31 cellular contexts compared by ENCODE assay signal in genomic region chr9:95225016-95225745, GRCh38.
A peak's percentile ranks its signal among the peaks of the same experiment; 100 is the strongest.
DNase-seq lines count a peak whose midpoint lies in the region; ATAC-seq, FAIRE-seq and TF ChIP-seq lines count a peak whose summit lies in the region.
"Had no signal": no experiment of that assay in that cellular context is flagged by ENCODE, and none has a peak within 500 bp of the region (broad histone marks: within the 10 kb centered on the region; RNA-seq: fewer than 3 reads in every experiment).

No MANE protein-coding gene starts in this region.

- H3K27me3 Mint-ChIP-seq in nephron (ENCODE audit: low read depth), result no peaks in the 10 kb centered on the region
- no peaks in the 10 kb centered on the region for H3K27me3 Mint-ChIP-seq in CD4-positive, alpha-beta memory T cell
- H3K27me3 Mint-ChIP-seq: activated CD8-positive, alpha-beta T cell treated with anti-CD3 and anti-CD28 coated beads for 36 hours; activated naive CD4-positive, alpha-beta T cell treated with anti-CD3 and anti-CD28 coated beads, Interleukin-2, amount 10 ng/mL, durations not matched to agents 7 days and 5 days; CD4-positive, CD25-positive, alpha-beta regulatory T cell; IgD-negative memory B cell had no signal

- peak overlapping the region in 2 of 3 experiments; percentile 75 to 86 for H3K27ac Mint-ChIP-seq in nephron
- no peak overlapping the region for H3K27ac Mint-ChIP-seq in CD4-positive, alpha-beta memory T cell
- H3K27ac Mint-ChIP-seq: activated CD8-positive, alpha-beta T cell treated with anti-CD3 and anti-CD28 coated beads for 36 hours; activated naive CD4-positive, alpha-beta T cell treated with anti-CD3 and anti-CD28 coated beads, Interleukin-2, amount 10 ng/mL, durations not matched to agents 7 days and 5 days; CD4-positive, CD25-positive, alpha-beta regulatory T cell; IgD-negative memory B cell had no signal

- H3K27ac ChIP-seq in A549 (peak overlapping the region in 1 of 2 experiments; percentile 14; a peak in 2 of 6 replicates), SK-N-SH (ENCODE audit: low read depth in 2 of 2, low read length in 1 of 2) (peak overlapping the region in 1 of 2 experiments; percentile 58; a peak in 2 of 4 replicates), hepatocyte (peak overlapping the region; percentile 88)
- H3K27ac ChIP-seq in CD4-positive, alpha-beta memory T cell (ENCODE audit: low read depth, low read length), result no peak overlapping the region
- H3K27ac ChIP-seq: adrenal gland, body of pancreas, dorsolateral prefrontal cortex, esophagus squamous epithelium, psoas muscle, transverse colon had no signal

- H3K4me2 ChIP-seq in A549, result peak overlapping the region; percentile 42
- H3K4me2 ChIP-seq in SK-N-SH, result no peak overlapping the region
- peak overlapping the region; percentile 64 for H3K4me2 ChIP-seq in hepatocyte

- H4K20me1 ChIP-seq in SK-N-SH (ENCODE audit: insufficient read depth) (no peaks in the 10 kb centered on the region), hepatocyte (ENCODE audit: insufficient read depth, poor library complexity, severe bottlenecking) (no peaks in the 10 kb centered on the region)

- intact Hi-C loops in CD4-positive, alpha-beta memory T cell (cut with micrococcal nuclease), result no loop called here

- no peaks in the 10 kb centered on the region for H3K9me3 Mint-ChIP-seq in nephron
- no peaks in the 10 kb centered on the region for H3K9me3 Mint-ChIP-seq in CD4-positive, alpha-beta memory T cell
- H3K9me3 Mint-ChIP-seq: activated CD8-positive, alpha-beta T cell treated with anti-CD3 and anti-CD28 coated beads for 36 hours; activated naive CD4-positive, alpha-beta T cell treated with anti-CD3 and anti-CD28 coated beads, Interleukin-2, amount 10 ng/mL, durations not matched to agents 7 days and 5 days; H9; IgD-negative memory B cell had no signal

- H3K9me2 ChIP-seq in SK-N-SH (no peaks in the 10 kb centered on the region), hepatocyte (replicated peaks; ENCODE audit: insufficient read depth) (no peaks in the 10 kb centered on the region)

- peak; percentile 63 for FAIRE-seq in A549 (lab: Jason Lieb, UNC)

- H3K36me3 ChIP-seq in SK-N-SH (replicated peaks in 1 of 2; ENCODE audit: control insufficient read depth in 1 of 2, insufficient read depth in 2 of 2, low read length in 1 of 2), result peaks cover 0 to 3% of the 10 kb centered on the region in 2 experiments
- H3K36me3 ChIP-seq in hepatocyte (replicated peaks; ENCODE audit: insufficient read depth, low read depth), result no peaks in the 10 kb centered on the region
- H3K36me3 ChIP-seq in CD4-positive, alpha-beta memory T cell (ENCODE audit: insufficient read depth, low read length), result no peaks in the 10 kb centered on the region
- H3K36me3 ChIP-seq: adrenal gland, esophagus squamous epithelium, transverse colon had no signal

- peak in 1 of 2 experiments; percentile 27 for DNase-seq in A549 (ENCODE audit: low read depth in 1 of 2, low spot score in 1 of 2)
- DNase-seq in SK-N-SH, result peak; percentile 61
- DNase-seq in hepatocyte (ENCODE audit: low spot score), result peak; percentile 23
- DNase-seq in DMS153 (lab: John Stamatoyannopoulos, UW), result no peak
- DNase-seq in CD4-positive, alpha-beta memory T cell, result no peak
- no peak for DNase-seq in superior temporal gyrus (ENCODE audit: extremely low spot score)
- DNase-seq: activated CD8-positive, alpha-beta T cell treated with anti-CD3 and anti-CD28 coated beads for 36 hours; activated naive CD4-positive, alpha-beta T cell treated with anti-CD3 and anti-CD28 coated beads, Interleukin-2, amount 10 ng/mL, durations not matched to agents 7 days and 5 days; adrenal gland; AML-193; body of pancreas; CD4-positive, CD25-positive, alpha-beta regulatory T cell; dorsolateral prefrontal cortex; EL; esophagus squamous epithelium; H9; hippocampal formation; left cardiac atrium; MV-4-11; NCI-H1436 treated with DMSO at 0.1 percent for 48 hours; NCI-H345; NCI-H69; psoas muscle; Right ventricle myocardium superior; stimulated activated CD4-positive, alpha-beta T cell treated with anti-CD3 and anti-CD28 coated beads, Interleukin-15, amount 100 ng/mL, for 24 hours; stimulated activated CD4-positive, alpha-beta T cell treated with anti-CD3 and anti-CD28 coated beads, Interleukin-4, amount 100 ng/mL, for 4 hours; transverse colon had no signal

- H3K36me3 Mint-ChIP-seq in nephron (ENCODE audit: low read depth), result peaks cover 6% of the 10 kb centered on the region
- peaks cover 1 to 5% of the 10 kb centered on the region in 2 donors for H3K36me3 Mint-ChIP-seq in CD4-positive, alpha-beta memory T cell
- H3K36me3 Mint-ChIP-seq: CD4-positive, CD25-positive, alpha-beta regulatory T cell had no signal

- no peak overlapping the region for H3K4me3 Mint-ChIP-seq in nephron
- no peak overlapping the region for H3K4me3 Mint-ChIP-seq in CD4-positive, alpha-beta memory T cell
- H3K4me3 Mint-ChIP-seq: activated CD8-positive, alpha-beta T cell treated with anti-CD3 and anti-CD28 coated beads for 36 hours; activated naive CD4-positive, alpha-beta T cell treated with anti-CD3 and anti-CD28 coated beads, Interleukin-2, amount 10 ng/mL, durations not matched to agents 7 days and 5 days; CD4-positive, CD25-positive, alpha-beta regulatory T cell; H9; IgD-negative memory B cell had no signal

- no peaks in the 10 kb centered on the region for H3F3A ChIP-seq in SK-N-SH (replicated peaks; ENCODE audit: insufficient read depth)

- H3K4me1 ChIP-seq in A549 (peaks cover 25% of the 10 kb centered on the region), SK-N-SH (ENCODE audit: control insufficient read depth in 1 of 2, insufficient read depth in 2 of 2, low read depth in 1 of 2, low read length in 1 of 2) (peaks cover 0 to 12% of the 10 kb centered on the region in 2 experiments; a peak in 2 of 4 replicates), hepatocyte (ENCODE audit: insufficient read depth) (peaks cover 20% of the 10 kb centered on the region)
- H3K4me1 ChIP-seq in CD4-positive, alpha-beta memory T cell (ENCODE audit: insufficient read depth, low read length), result no peaks in the 10 kb centered on the region
- H3K4me1 ChIP-seq: adrenal gland, body of pancreas, esophagus squamous epithelium, psoas muscle had no signal

- ATAC-seq in A549 (peak in 1 of 2 experiments; percentile 52; a peak in 1 of 6 replicates), HG02642 (IDR thresholded peaks at IDR 0.05; ENCODE audit: poor library complexity, unreplicated experiment) (no peak)
- ATAC-seq: activated CD8-positive, alpha-beta T cell treated with anti-CD3 and anti-CD28 coated beads for 36 hours; body of pancreas; left cardiac atrium; Panc1; psoas muscle had no signal

- H3K9ac ChIP-seq in SK-N-SH, result no peak overlapping the region

- WGBS in A549 (ENCODE audit: missing lambda C conversion rate), result 35% methylated on average over 5 of the region's 5 CpGs
- WGBS in SK-N-SH (ENCODE audit: low lambda C conversion rate), result 67% methylated on average over 5 of the region's 5 CpGs
- WGBS in hepatocyte (ENCODE audit: low lambda C conversion rate, missing lambda C conversion rate), result 17% methylated on average over 5 of the region's 5 CpGs

- TF ChIP-seq EP300 in A549 (IDR thresholded peaks at IDR 0.05), result no peak
- TF ChIP-seq EP300 in SK-N-SH (IDR thresholded peaks at IDR 0.05; ENCODE audit: borderline replicate concordance in 1 of 2, low read depth in 1 of 2, low read length in 1 of 2), result peak in 1 of 2 experiments; percentile 22; a peak in 1 of 4 replicates

- no peak overlapping the region for H2AFZ ChIP-seq in SK-N-SH (ENCODE audit: low read depth)
- peak overlapping the region; percentile 5 for H2AFZ ChIP-seq in hepatocyte

- H3K4me3 ChIP-seq in A549 (no peak overlapping the region), SK-N-SH (ENCODE audit: low read depth in 2 of 2, low read length in 1 of 2) (no peak overlapping the region), hepatocyte (no peak overlapping the region)
- H3K4me3 ChIP-seq in CD4-positive, alpha-beta memory T cell (ENCODE audit: low read length in 2 of 2), result no peak overlapping the region
- H3K4me3 ChIP-seq: adrenal gland, body of pancreas, dorsolateral prefrontal cortex, esophagus squamous epithelium, psoas muscle, transverse colon had no signal

- peaks cover 14% of the 10 kb centered on the region for H3K4me1 Mint-ChIP-seq in nephron
- peaks cover 0 to 2% (median 0%) of the 10 kb centered on the region in 4 donors for H3K4me1 Mint-ChIP-seq in CD4-positive, alpha-beta memory T cell
- H3K4me1 Mint-ChIP-seq: activated naive CD4-positive, alpha-beta T cell treated with anti-CD3 and anti-CD28 coated beads, Interleukin-2, amount 10 ng/mL, durations not matched to agents 7 days and 5 days; H9 had no signal

- TF ChIP-seq CTCF in A549 (IDR thresholded peaks at IDR 0.05) (no peak), SK-N-SH (IDR thresholded peaks at IDR 0.05) (no peak), hepatocyte (IDR thresholded peaks at IDR 0.05; ENCODE audit: poor library complexity) (no peak), nephron (IDR thresholded peaks at IDR 0.05; ENCODE audit: unreplicated experiment in 3 of 3) (no peak)

- TF ChIP-seq POLR2A in A549 (IDR thresholded peaks at IDR 0.05; ENCODE audit: low read length), result no peak

- POLR2A ChIA-PET in A549 (lab: Yijun Ruan, JAX) (no interaction called here), SK-N-SH (lab: Yijun Ruan, JAX) (interaction anchor here (0.6 kb wide), 1 partner anchor 17 kb away, joined by 5 read pairs; no protein-coding TSS in a partner anchor)
- POLR2A ChIA-PET in CD4-positive, alpha-beta memory T cell (lab: Charles Lee; ENCODE audit: partially characterized antibody), result no interaction called here

- H3K79me2 ChIP-seq in SK-N-SH (ENCODE audit: insufficient read depth), result no peaks in the 10 kb centered on the region
- no peaks in the 10 kb centered on the region for H3K79me2 ChIP-seq in hepatocyte

- CTCF ChIA-PET in A549 (lab: Yijun Ruan, JAX), result interaction anchor here (0.6 to 1.4 kb wide), 3 partner anchors 40 to 547 kb away, joined by 3 to 5 read pairs (median 3); no protein-coding TSS in a partner anchor
- CTCF ChIA-PET in SK-N-SH (lab: Yijun Ruan, JAX), result interaction anchor here (1.0 to 3.7 kb wide), 7 partner anchors 13 to 545 kb away, joined by 3 to 14 read pairs (median 4); no protein-coding TSS in a partner anchor
- CTCF ChIA-PET in CD4-positive, alpha-beta memory T cell (lab: Charles Lee; ENCODE audit: partially characterized antibody), result no interaction called here

- H3K9me3 ChIP-seq in A549 (no peaks in the 10 kb centered on the region), SK-N-SH (no peaks in the 10 kb centered on the region), hepatocyte (ENCODE audit: low read depth) (no peaks in the 10 kb centered on the region)
- no peaks in the 10 kb centered on the region for H3K9me3 ChIP-seq in CD4-positive, alpha-beta memory T cell (ENCODE audit: control insufficient read depth in 1 of 2, low read length in 2 of 2)
- H3K9me3 ChIP-seq: adrenal gland, body of pancreas, esophagus squamous epithelium, psoas muscle, transverse colon had no signal

- H3K27me3 ChIP-seq in SK-N-SH (ENCODE audit: insufficient read depth), result no peaks in the 10 kb centered on the region
- no peaks in the 10 kb centered on the region for H3K27me3 ChIP-seq in hepatocyte
- no peaks in the 10 kb centered on the region for H3K27me3 ChIP-seq in CD4-positive, alpha-beta memory T cell (ENCODE audit: insufficient read depth, low read length)
- H3K27me3 ChIP-seq: adrenal gland, body of pancreas, dorsolateral prefrontal cortex, esophagus squamous epithelium, transverse colon had no signal

- TF ChIP-seq RAD21 in A549 (conservative IDR thresholded peaks at IDR 0.05 in 1 of 2, IDR thresholded peaks at IDR 0.05 in 1 of 2), result no peak
- TF ChIP-seq RAD21 in SK-N-SH (IDR thresholded peaks at IDR 0.05; ENCODE audit: low read length), result no peak

TF ChIP-seq in SK-N-SH, 30 proteins besides CTCF, POLR2A, EP300 and RAD21 (continues in another document):
- no peak for TF ChIP-seq TCF12 (IDR thresholded peaks at IDR 0.05)

Comparison
In these comparisons a context has a peak if more than half of its experiments do, and no peak if none do; other contexts are left out.
1. DNase-seq: peak in SK-N-SH (single experiment) and hepatocyte (single experiment); none in DMS153 (single experiment), CD4-positive, alpha-beta memory T cell (0 of 5) and superior temporal gyrus (single experiment).
2. H3K27ac Mint-ChIP-seq: peak in nephron (2 of 3); none in CD4-positive, alpha-beta memory T cell (0 of 7).
3. Of the 12 proteins assayed by ChIP-seq in both A549 and SK-N-SH: peak only in A549: MAX; only in SK-N-SH: none; in both: none; in neither: 10; mixed calls (peak in some experiments, not most) for 1.